Comparison of ENCODE assay signal across 1 cellular context in genomic region chr7:106058925-106059324, GRCh38.
TF ChIP-seq lines count a peak whose summit lies in the region.

No MANE protein-coding gene starts in this region.

TF ChIP-seq in SK-N-SH, 30 proteins besides CTCF, POLR2A, EP300 and RAD21 (continued from another document):
- TF ChIP-seq ZBTB33 (IDR thresholded peaks at IDR 0.05; ENCODE audit: borderline replicate concordance, low read depth) (no peak), CHD2 (IDR thresholded peaks at IDR 0.05; ENCODE audit: low read length, partially characterized antibody) (peak; percentile 84)
